Comparison of ENCODE assay signal across 19 cellular contexts in genomic region chr4:36716874-36717273, GRCh38.
"Had no signal": no experiment of that assay in that cellular context is flagged by ENCODE, and none has a peak within 500 bp of the region (broad histone marks: within the 10 kb centered on the region; RNA-seq: fewer than 3 reads in every experiment).

No MANE protein-coding gene starts in this region.

- DNase-seq: activated CD4-positive, CD25-positive, alpha-beta regulatory T cell treated with anti-CD3 and anti-CD28 coated beads, Interleukin-2, amount 50 U/mL, for 72 hours; activated naive CD8-positive, alpha-beta T cell treated with anti-CD3 and anti-CD28 coated beads for 36 hours; amygdala; brain microvascular endothelial cell; cerebellar nuclear complex; effector memory CD4-positive, alpha-beta T cell; head of caudate nucleus; immature natural killer cell; left colon; lower lobe of right lung; right lobe of liver; stimulated activated naive CD8-positive, alpha-beta T cell treated with anti-CD3 and anti-CD28 coated beads, Interleukin-15, Interleukin-2, amounts not matched to agents 100 U/mL and 50 U/mL, for 24 hours had no signal

- H3K4me1 Mint-ChIP-seq: activated naive CD8-positive, alpha-beta T cell treated with anti-CD3 and anti-CD28 coated beads for 36 hours; immature natural killer cell; mesothelial cell of epicardium had no signal

- H3K4me1 ChIP-seq: lower lobe of right lung, prostate gland, right lobe of liver, suprapubic skin had no signal

- H3K4me3 Mint-ChIP-seq: activated naive CD8-positive, alpha-beta T cell treated with anti-CD3 and anti-CD28 coated beads for 36 hours; activated T-helper 1 cell treated with anti-CD3 and anti-CD28 coated beads, Interleukin-12 subunit alpha, Interleukin-12 subunit beta, Interleukin-2, Interleukin-4 antibody, amounts not matched to agents 30 ng/mL and 10 ng/mL and 1 ng/mL, durations not matched to agents 14 hours and 24 hours and 36 hours; dendritic cell treated with granulocyte-macrophage colony-stimulating factor and Interleukin-4, amounts not matched to agents 40 ng/mL and 50 ng/mL, for 4 days; immature natural killer cell; mesothelial cell of epicardium; type B pancreatic cell had no signal

- ATAC-seq: left colon; lower lobe of right lung; right lobe of liver; stimulated activated naive CD8-positive, alpha-beta T cell treated with anti-CD3 and anti-CD28 coated beads, Interleukin-15, Interleukin-2, amounts not matched to agents 100 U/mL and 50 U/mL, for 24 hours had no signal

- H3K36me3 Mint-ChIP-seq: activated naive CD8-positive, alpha-beta T cell treated with anti-CD3 and anti-CD28 coated beads for 36 hours; immature natural killer cell; mesothelial cell of epicardium; type B pancreatic cell had no signal

- H3K36me3 ChIP-seq: brain microvascular endothelial cell, lower lobe of right lung, prostate gland, right lobe of liver, suprapubic skin had no signal

- H3K9me3 Mint-ChIP-seq: activated T-helper 1 cell treated with anti-CD3 and anti-CD28 coated beads, Interleukin-12 subunit alpha, Interleukin-12 subunit beta, Interleukin-2, Interleukin-4 antibody, amounts not matched to agents 30 ng/mL and 10 ng/mL and 1 ng/mL, durations not matched to agents 14 hours and 24 hours and 36 hours; dendritic cell treated with granulocyte-macrophage colony-stimulating factor and Interleukin-4, amounts not matched to agents 40 ng/mL and 50 ng/mL, for 4 days; type B pancreatic cell had no signal

- H3K4me3 ChIP-seq: lower lobe of right lung, prostate gland, right lobe of liver, suprapubic skin had no signal

- FAIRE-seq: frontal cortex had no signal

- H3K27ac Mint-ChIP-seq: activated naive CD8-positive, alpha-beta T cell treated with anti-CD3 and anti-CD28 coated beads for 36 hours; activated T-helper 1 cell treated with anti-CD3 and anti-CD28 coated beads, Interleukin-12 subunit alpha, Interleukin-12 subunit beta, Interleukin-2, Interleukin-4 antibody, amounts not matched to agents 30 ng/mL and 10 ng/mL and 1 ng/mL, durations not matched to agents 14 hours and 24 hours and 36 hours; dendritic cell treated with granulocyte-macrophage colony-stimulating factor and Interleukin-4, amounts not matched to agents 40 ng/mL and 50 ng/mL, for 4 days; immature natural killer cell; mesothelial cell of epicardium; type B pancreatic cell had no signal

- H3K27me3 ChIP-seq: brain microvascular endothelial cell, right lobe of liver, suprapubic skin had no signal

- H3K27me3 Mint-ChIP-seq: activated naive CD8-positive, alpha-beta T cell treated with anti-CD3 and anti-CD28 coated beads for 36 hours; dendritic cell treated with granulocyte-macrophage colony-stimulating factor and Interleukin-4, amounts not matched to agents 40 ng/mL and 50 ng/mL, for 4 days; type B pancreatic cell had no signal

- H3K27ac ChIP-seq: brain microvascular endothelial cell, lower lobe of right lung, prostate gland, right lobe of liver, suprapubic skin had no signal

- H3K9me3 ChIP-seq: lower lobe of right lung, prostate gland, right lobe of liver, suprapubic skin had no signal
